1 cellular context compared by ENCODE assay signal in genomic region chr19:39157997-39158389, GRCh38.
TF ChIP-seq lines count a peak whose summit lies in the region.

No MANE protein-coding gene starts in this region.

TF ChIP-seq in HEK293, 187 proteins besides CTCF, POLR2A, EP300 and RAD21 (continued from another document):
- TF ChIP-seq PRDM6 (tag by site-specific recombination; IDR thresholded peaks at IDR 0.05) (no peak), ZNF248 (tag by site-specific recombination; IDR thresholded peaks at IDR 0.05) (no peak), ZNF561 (tag by site-specific recombination; IDR thresholded peaks at IDR 0.05; ENCODE audit: borderline replicate concordance) (no peak), ZNF37A (tag by site-specific recombination; IDR thresholded peaks at IDR 0.05) (no peak), KLF8 (tag by site-specific recombination; IDR thresholded peaks at IDR 0.05) (no peak), EGR2 (tag by site-specific recombination; IDR thresholded peaks at IDR 0.05; ENCODE audit: low read depth) (0 out of 2 replicates have a peak, but pooled peaks have one; percentile 34), ZNF341 (tag by site-specific recombination; IDR thresholded peaks at IDR 0.05; ENCODE audit: low read depth) (no peak), ZBTB49 (tag by site-specific recombination; IDR thresholded peaks at IDR 0.05; ENCODE audit: low read depth) (no peak), ZNF623 (tag by site-specific recombination; IDR thresholded peaks at IDR 0.05) (no peak), ZNF791 (tag by site-specific recombination; IDR thresholded peaks at IDR 0.05) (no peak), SCRT2 (tag by site-specific recombination; IDR thresholded peaks at IDR 0.05) (no peak), ZNF548 (tag by site-specific recombination; IDR thresholded peaks at IDR 0.05) (no peak), ZSCAN16 (tag by site-specific recombination; IDR thresholded peaks at IDR 0.05) (no peak), ZNF19 (tag by site-specific recombination; IDR thresholded peaks at IDR 0.05; ENCODE audit: low read depth) (no peak), ZNF645 (tag by site-specific recombination; IDR thresholded peaks at IDR 0.05) (no peak), ZFHX2 (tag by site-specific recombination; conservative IDR thresholded peaks at IDR 0.05) (peak; percentile 62), ZSCAN30 (tag by site-specific recombination; IDR thresholded peaks at IDR 0.05) (no peak), ZNF146 (tag by site-specific recombination; IDR thresholded peaks at IDR 0.05) (no peak), TCF7L2 (IDR thresholded peaks at IDR 0.05; ENCODE audit: borderline replicate concordance, low read depth, low read length) (no peak), ZNF624 (tag by site-specific recombination; IDR thresholded peaks at IDR 0.05) (no peak), ZNF560 (tag by site-specific recombination; IDR thresholded peaks at IDR 0.05; ENCODE audit: borderline replicate concordance) (no peak), ZNF274 (IDR thresholded peaks at IDR 0.05; ENCODE audit: low read length) (no peak), ZNF274 (tag by site-specific recombination; IDR thresholded peaks at IDR 0.05; ENCODE audit: borderline replicate concordance) (no peak), ZNF335 (tag by site-specific recombination; conservative IDR thresholded peaks at IDR 0.05) (no peak), ZNF792 (tag by site-specific recombination; IDR thresholded peaks at IDR 0.05) (no peak), KLF16 (tag by site-specific recombination; IDR thresholded peaks at IDR 0.05) (no peak), ZNF701 (tag by site-specific recombination; IDR thresholded peaks at IDR 0.05) (no peak), ZNF132 (tag by site-specific recombination; IDR thresholded peaks at IDR 0.05; ENCODE audit: borderline replicate concordance) (no peak), ZNF529 (tag by site-specific recombination; IDR thresholded peaks at IDR 0.05; ENCODE audit: insufficient replicate concordance) (no peak), ZBTB20 (tag by site-specific recombination; IDR thresholded peaks at IDR 0.05) (peak; percentile 38), ELK4 (IDR thresholded peaks at IDR 0.05; ENCODE audit: borderline replicate concordance, low read depth, low read length) (no peak)
TF ChIP-seq in HEK293: peak in this region for 16.
